ENCODE assay signal across 23 cellular contexts in the genomic region with DNA sequence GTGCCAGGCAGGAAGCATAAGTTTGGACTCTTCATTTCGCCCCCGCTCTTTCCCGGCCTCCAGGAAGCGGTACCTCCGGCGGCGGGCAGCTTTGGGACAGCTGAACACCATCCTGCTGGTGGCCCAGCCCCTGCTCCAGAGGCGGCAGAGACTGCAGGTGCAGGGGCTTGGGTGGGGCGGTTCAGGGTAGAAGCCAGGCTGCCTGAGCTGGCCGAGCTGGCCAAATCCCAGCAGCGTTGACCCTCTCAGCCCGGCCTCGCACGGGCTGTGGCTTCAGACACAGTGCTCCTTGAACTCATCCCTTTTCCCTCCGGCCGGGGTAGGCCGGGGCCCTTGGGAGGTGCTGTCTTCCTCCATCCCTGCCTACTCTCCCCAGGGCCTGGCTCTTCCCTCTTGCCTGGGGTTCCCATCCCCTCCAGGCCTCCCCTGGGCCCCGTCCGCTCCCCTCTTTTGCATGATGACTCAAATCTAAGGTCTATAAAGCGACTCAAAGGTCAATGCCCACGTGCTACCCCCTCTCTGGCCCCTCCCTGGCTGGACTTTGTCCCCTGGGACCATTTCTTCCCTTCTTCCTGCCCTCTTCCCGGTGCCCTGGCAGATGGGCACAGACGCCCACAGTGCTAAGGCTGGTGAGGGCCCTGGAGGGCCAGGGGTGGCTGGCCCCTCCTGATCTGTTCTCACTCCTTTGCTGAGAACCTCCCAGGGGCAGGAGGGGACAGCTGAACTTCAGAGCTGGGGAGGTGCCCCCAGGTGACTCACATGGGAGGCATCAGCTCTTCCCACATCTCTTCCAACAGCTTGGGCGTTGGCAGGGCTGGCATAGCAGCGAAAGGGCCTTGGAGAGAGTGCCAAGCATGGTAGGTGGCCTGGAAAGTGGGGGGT. TPM values are rescaled to one million over a fixed set of nuclear protein-coding genes. Genes with fewer than 3 reads are reported as not detected.
DNase-seq lines count a peak whose midpoint lies in the region; ATAC-seq and TF ChIP-seq lines count a peak whose summit lies in the region.
"Had no signal": no experiment of that assay in that cellular context is flagged by ENCODE, and none has a peak within 500 bp of the region (broad histone marks: within the 10 kb centered on the region; RNA-seq: fewer than 3 reads in every experiment).

No MANE protein-coding gene starts in this region.

- no peak overlapping the region for H3K4me2 ChIP-seq in neuronal stem cell (ENCODE audit: insufficient read depth, low read length, poor library complexity, severe bottlenecking)
- H3K4me2 ChIP-seq: neural progenitor cell had no signal

- H3K9me3 Mint-ChIP-seq in WTC11: no peaks in the 10 kb centered on the region
- H3K9me3 Mint-ChIP-seq: activated T-helper 17 cell treated with anti-CD3 and anti-CD28 coated beads, Interleukin-2, amount 50 U/mL, for 72 hours; memory B cell; neural progenitor cell had no signal

- no CpG with 5 or more reads among the region's 25 CpGs for WGBS in neuronal stem cell (ENCODE audit: extremely low coverage in 2 of 2, insufficient read length in 2 of 2, insufficient replicate concordance in 1 of 2), 2 donors

- H3K18ac ChIP-seq in neuronal stem cell (ENCODE audit: low read length): no peak overlapping the region

- H2AK5ac ChIP-seq in neuronal stem cell (ENCODE audit: low read depth, low read length): no peak overlapping the region

- no peak overlapping the region for H2BK15ac ChIP-seq in neuronal stem cell (ENCODE audit: low read length)

- H2BK12ac ChIP-seq in neuronal stem cell (ENCODE audit: low read length): no peak overlapping the region

- H3K4ac ChIP-seq in neuronal stem cell (ENCODE audit: low read length): no peak overlapping the region

- H3K27me3 Mint-ChIP-seq in WTC11 (ENCODE audit: low read depth): no peaks in the 10 kb centered on the region
- H3K27me3 Mint-ChIP-seq: activated T-helper 17 cell treated with anti-CD3 and anti-CD28 coated beads, Interleukin-2, amount 50 U/mL, for 72 hours; memory B cell had no signal

- no peak overlapping the region for H2AFZ ChIP-seq in neuronal stem cell (ENCODE audit: low read length)
- H2AFZ ChIP-seq: neural progenitor cell had no signal

- intact Hi-C loops in A673 (cut with micrococcal nuclease; ENCODE audit: unreplicated experiment): no loop called here

- H3K14ac ChIP-seq in neuronal stem cell (ENCODE audit: low read length): no peak overlapping the region

- H3K4me1 ChIP-seq in neuronal stem cell (ENCODE audit: control insufficient read depth in 2 of 2, insufficient read depth in 1 of 2, low read depth in 1 of 2, low read length in 2 of 2): peaks cover 2 to 12% of the 10 kb centered on the region in 2 donors
- no peaks in the 10 kb centered on the region for H3K4me1 ChIP-seq in A673 (ENCODE audit: insufficient read depth, low read length, poor library complexity, severe bottlenecking)
- H3K4me1 ChIP-seq: adrenal gland, heart left ventricle had no signal

- H3K4me1 Mint-ChIP-seq in WTC11: no peaks in the 10 kb centered on the region
- H3K4me1 Mint-ChIP-seq: activated T-helper 17 cell treated with anti-CD3 and anti-CD28 coated beads, Interleukin-2, amount 50 U/mL, for 72 hours; memory B cell; neural progenitor cell had no signal

- no peak overlapping the region for H3K23ac ChIP-seq in neuronal stem cell (ENCODE audit: low read depth, low read length, poor library complexity)

- H3K9me3 ChIP-seq in neuronal stem cell (replicated peaks in 1 of 2; ENCODE audit: control insufficient read depth in 2 of 2, insufficient read depth in 1 of 2, low read depth in 1 of 2, low read length in 2 of 2): no peaks in the 10 kb centered on the region
- H3K9me3 ChIP-seq in A673 (ENCODE audit: low read depth, low read length, poor library complexity, severe bottlenecking): no peaks in the 10 kb centered on the region
- H3K9me3 ChIP-seq: adrenal gland, heart left ventricle had no signal

- no peak overlapping the region for H4K8ac ChIP-seq in neuronal stem cell (ENCODE audit: low read depth, low read length)

- H3K4me3 Mint-ChIP-seq in WTC11: no peak overlapping the region
- H3K4me3 Mint-ChIP-seq: activated T-helper 17 cell treated with anti-CD3 and anti-CD28 coated beads, Interleukin-2, amount 50 U/mL, for 72 hours; memory B cell; neural progenitor cell had no signal

- H3K36me3 Mint-ChIP-seq in WTC11: no peaks in the 10 kb centered on the region
- H3K36me3 Mint-ChIP-seq: neural progenitor cell had no signal

- H3K27ac ChIP-seq in neuronal stem cell (replicated peaks; ENCODE audit: low read length): no peak overlapping the region
- no peak overlapping the region for H3K27ac ChIP-seq in A673 (ENCODE audit: low read depth, low read length, poor library complexity, severe bottlenecking)
- H3K27ac ChIP-seq: adrenal gland, cardiac muscle cell, heart left ventricle, HL-60, neural progenitor cell had no signal

- no peak overlapping the region for H3K27ac Mint-ChIP-seq in WTC11
- H3K27ac Mint-ChIP-seq: activated T-helper 17 cell treated with anti-CD3 and anti-CD28 coated beads, Interleukin-2, amount 50 U/mL, for 72 hours; memory B cell; neural progenitor cell had no signal

- no peak for ATAC-seq in WTC11
- ATAC-seq: activated T-helper 17 cell treated with anti-CD3 and anti-CD28 coated beads, Interleukin-2, amount 50 U/mL, for 72 hours; K562 had no signal

- H3K9ac ChIP-seq in neuronal stem cell (ENCODE audit: low read depth, low read length, poor library complexity): no peak overlapping the region
- H3K9ac ChIP-seq: neural progenitor cell had no signal

- peak overlapping the region; percentile 20 for H2BK5ac ChIP-seq in neuronal stem cell (ENCODE audit: low read length)

- no peak overlapping the region for H4K91ac ChIP-seq in neuronal stem cell (ENCODE audit: low read depth, low read length, poor library complexity)

- POLR2A ChIA-PET in A673 (lab: Charles Lee; ENCODE audit: low non-redundant PET): no interaction called here
- POLR2A ChIA-PET in WTC11 (lab: Charles Lee): no interaction called here

- peak; percentile 23 for DNase-seq in COLO668 (lab: John Stamatoyannopoulos, UW; ENCODE audit: unreplicated experiment)
- peak; percentile 47 for DNase-seq in M059J (ENCODE audit: low read depth)
- DNase-seq in epithelial cell of proximal tubule (ENCODE audit: low read depth): no peak
- DNase-seq in neuronal stem cell (ENCODE audit: low spot score): no peak
- no peak for DNase-seq in A673 (ENCODE audit: low spot score)
- no peak for DNase-seq in nucleus accumbens (lab: John Stamatoyannopoulos, UW)
- DNase-seq in WTC11 (ENCODE audit: low spot score): no peak
- no peak for DNase-seq in G401 (ENCODE audit: low spot score)
- DNase-seq: activated CD8-positive, alpha-beta memory T cell treated with anti-CD3 and anti-CD28 coated beads for 24 hours; adrenal gland; COR-L47; NCI-H1105; NCI-H2171; NCI-H774; RPMI8226; T-helper 1 cell had no signal

- no TSS peak for BruUV-seq in A673 (replicated peaks; lab: Mats Ljungman, UMichigan)

- no peaks in the 10 kb centered on the region for H3K36me3 ChIP-seq in neuronal stem cell (replicated peaks in 1 of 2; ENCODE audit: control insufficient read depth in 2 of 2, insufficient read depth in 2 of 2, low read length in 2 of 2)
- no peaks in the 10 kb centered on the region for H3K36me3 ChIP-seq in A673 (ENCODE audit: insufficient read depth, low read length, poor library complexity, severe bottlenecking)
- H3K36me3 ChIP-seq: cardiac muscle cell, neural progenitor cell had no signal

- no peak for TF ChIP-seq CTCF in epithelial cell of proximal tubule (conservative IDR thresholded peaks at IDR 0.05; ENCODE audit: low read depth, low read length)
- TF ChIP-seq CTCF in A673 (conservative IDR thresholded peaks at IDR 0.05; ENCODE audit: low read depth, low read length): no peak
- TF ChIP-seq CTCF in WTC11 (IDR thresholded peaks at IDR 0.05): no peak

- CTCF ChIA-PET in A673 (lab: Charles Lee): interaction anchor here (0.6 to 0.8 kb wide), 2 partner anchors 12 to 15 kb away, joined by 3 read pairs; no protein-coding TSS in a partner anchor
- CTCF ChIA-PET in WTC11 (lab: Charles Lee): interaction anchor here (0.8 to 19.0 kb wide), 8 partner anchors 9 to 138 kb away, joined by 3 to 304 read pairs (median 6); a partner anchor contains a TSS

- H3K79me1 ChIP-seq in neuronal stem cell (ENCODE audit: low read depth, low read length): no peaks in the 10 kb centered on the region

- H3K4me3 ChIP-seq in epithelial cell of proximal tubule (ENCODE audit: low read depth, low read length) (peak overlapping the region; percentile 6), neuronal stem cell (ENCODE audit: low read length in 2 of 2) (no peak overlapping the region), A673 (ENCODE audit: low read depth, low read length, poor library complexity, severe bottlenecking) (no peak overlapping the region)
- H3K4me3 ChIP-seq: adrenal gland, cardiac muscle cell, heart left ventricle, K562, neural progenitor cell had no signal

- in situ Hi-C loops in G401 (cut with HindIII; ENCODE audit: low sequenced_read_pairs): no loop called here

- H2BK120ac ChIP-seq in neuronal stem cell (ENCODE audit: low read depth, low read length): no peak overlapping the region

- H3K27me3 ChIP-seq in neuronal stem cell (ENCODE audit: control insufficient read depth in 3 of 3, insufficient read depth in 3 of 3, low read depth in 1 of 3, low read length in 3 of 3) (peaks cover 0 to 13% (median 0%) of the 10 kb centered on the region in 3 experiments), A673 (replicated peaks; ENCODE audit: insufficient read depth, low read depth, low read length, poor library complexity) (no peaks in the 10 kb centered on the region)
- H3K27me3 ChIP-seq: adrenal gland, cardiac muscle cell, heart left ventricle, neural progenitor cell had no signal

RNA-seq across cellular contexts. Expression of a gene that starts 22.7 kb away (rescaled TPM):
- total RNA-seq in M059J (2014; rRNA removed; shearing (Covaris generic)): 0.20 and 1.5 TPM in 2 replicates
- total RNA-seq in epithelial cell of proximal tubule (0.36 and 5.4 TPM in 2 replicates), A673 (2021) (9.3 and 14.7 TPM in 2 replicates), WTC11 (2021) (35.6 to 51.1 TPM (median 51.0 TPM) in 3 replicates)
- 8.5 TPM for polyA plus RNA-seq in neuronal stem cell (2013, experiment 1 of 2)
- 8.9 TPM for polyA plus RNA-seq in neuronal stem cell (2013, experiment 2 of 2)
- total RNA-seq in G401 (2014; rRNA removed; shearing (Covaris generic)): 0.18 and 3.9 TPM in 2 replicates

RNA-seq across cellular contexts. Expression of a gene that starts 22.9 kb away (rescaled TPM):
- total RNA-seq in M059J (2014; rRNA removed; shearing (Covaris generic)): not detected in 2 replicates
- total RNA-seq in epithelial cell of proximal tubule: 0.63 and 0.94 TPM in 2 replicates
- not detected for polyA plus RNA-seq in neuronal stem cell (2013, experiment 1 of 2)
- not detected for polyA plus RNA-seq in neuronal stem cell (2013, experiment 2 of 2)
- total RNA-seq in A673 (2021): 0.22 TPM in 1 of 2 replicates, not detected in the other
- 0.05 TPM in 1 of 3 replicates, not detected in the others for total RNA-seq in WTC11 (2021)
- total RNA-seq in G401 (2014; rRNA removed; shearing (Covaris generic)): not detected in 2 replicates
- total RNA-seq: K562 had no signal

RNA-seq across cellular contexts. Expression of a gene that starts 56.6 kb away (rescaled TPM):
- total RNA-seq in M059J (2014; rRNA removed; shearing (Covaris generic)): 8.9 and 13.1 TPM in 2 replicates
- total RNA-seq in epithelial cell of proximal tubule (20.0 and 25.7 TPM in 2 replicates), A673 (2021) (30.6 and 39.0 TPM in 2 replicates), WTC11 (2021) (48.9 to 53.1 TPM (median 51.0 TPM) in 3 replicates)
- 16.5 TPM for polyA plus RNA-seq in neuronal stem cell (2013, experiment 1 of 2)
- polyA plus RNA-seq in neuronal stem cell (2013, experiment 2 of 2): 16.0 TPM
- 16.7 and 40.0 TPM in 2 replicates for total RNA-seq in G401 (2014; rRNA removed; shearing (Covaris generic))

RNA-seq across cellular contexts. Expression of a gene that starts 56.8 kb away (rescaled TPM):
- 54.7 and 79.3 TPM in 2 replicates for total RNA-seq in M059J (2014; rRNA removed; shearing (Covaris generic))
- total RNA-seq in epithelial cell of proximal tubule: 95.8 and 107 TPM in 2 replicates
- polyA plus RNA-seq in neuronal stem cell (2013, experiment 1 of 2): 54.0 TPM
- 51.1 TPM for polyA plus RNA-seq in neuronal stem cell (2013, experiment 2 of 2)
- total RNA-seq in A673 (2021): 98.1 and 114 TPM in 2 replicates
- 67.5 to 86.8 TPM (median 72.0 TPM) in 3 replicates for total RNA-seq in WTC11 (2021)
- 94.1 and 162 TPM in 2 replicates for total RNA-seq in G401 (2014; rRNA removed; shearing (Covaris generic))

Comparison
In these comparisons a context has a peak if more than half of its experiments do, and no peak if none do; other contexts are left out.
1. DNase-seq: peak in COLO668 (single experiment) and M059J (single experiment); none in epithelial cell of proximal tubule (single experiment), neuronal stem cell (single experiment), A673 (single experiment), nucleus accumbens (0 of 56), WTC11 (single experiment) and G401 (single experiment).